28 cellular contexts compared by ENCODE assay signal in genomic region chrX:115598556-115598955, GRCh38.
"Had no signal": no experiment of that assay in that cellular context is flagged by ENCODE, and none has a peak within 500 bp of the region (broad histone marks: within the 10 kb centered on the region; RNA-seq: fewer than 3 reads in every experiment).

No MANE protein-coding gene starts in this region.

- H3K27me3 Mint-ChIP-seq: activated CD4-positive, alpha-beta memory T cell treated with anti-CD3 and anti-CD28 coated beads, Interleukin-2, amount 10 ng/mL, durations not matched to agents 7 days and 5 days; activated CD4-positive, alpha-beta T cell treated with anti-CD3 and anti-CD28 coated beads, Interleukin-2, amount 10 ng/mL, durations not matched to agents 24 days and 14 days; activated naive CD8-positive, alpha-beta T cell treated with anti-CD3 and anti-CD28 coated beads, Interleukin-2, amount 50 U/mL, for 24 hours had no signal

- H3K27ac ChIP-seq: esophagus muscularis mucosa, lower lobe of right lung, prostate gland, skin epidermis, vagina had no signal

- DNase-seq: activated CD4-positive, alpha-beta memory T cell treated with anti-CD3 and anti-CD28 coated beads, Interleukin-2, amount 10 ng/mL, durations not matched to agents 7 days and 5 days; activated CD4-positive, alpha-beta T cell treated with anti-CD3 and anti-CD28 coated beads, Interleukin-2, amount 10 ng/mL, durations not matched to agents 24 days and 14 days; activated CD4-positive, CD25-positive, alpha-beta regulatory T cell treated with anti-CD3 and anti-CD28 coated beads, Interleukin-2, amount 50 U/mL, for 72 hours; activated CD8-positive, alpha-beta memory T cell treated with anti-CD3 and anti-CD28 coated beads, Interleukin-2, amount 50 U/mL, for 48 hours; activated gamma-delta T cell treated with Interleukin-2 at 50 U/mL for 16 hours; activated naive CD4-positive, alpha-beta T cell treated with anti-CD3 and anti-CD28 coated beads, Interleukin-2, amount 50 U/mL, for 16 hours; activated naive CD8-positive, alpha-beta T cell treated with anti-CD3 and anti-CD28 coated beads, Interleukin-2, amount 50 U/mL, for 24 hours; activated T-cell treated with anti-CD3 and anti-CD28 coated beads, Interleukin-2, amount 50 U/mL, for 24 hours; amygdala; cerebellar nuclear complex; cortex of kidney; kidney glomerular epithelial cell; lower lobe of right lung; mesendoderm; mucosa of descending colon; retina; stimulated activated CD4-positive, alpha-beta T cell treated with anti-CD3 and anti-CD28 coated beads, Interleukin-2, amount 100 ng/mL, for 24 hours; stimulated activated naive CD4-positive, alpha-beta T cell; trophoblast cell had no signal

- H3K4me3 Mint-ChIP-seq: activated CD4-positive, alpha-beta memory T cell treated with anti-CD3 and anti-CD28 coated beads, Interleukin-2, amount 10 ng/mL, durations not matched to agents 7 days and 5 days; activated CD4-positive, alpha-beta T cell treated with anti-CD3 and anti-CD28 coated beads, Interleukin-2, amount 10 ng/mL, durations not matched to agents 24 days and 14 days; activated naive CD8-positive, alpha-beta T cell treated with anti-CD3 and anti-CD28 coated beads, Interleukin-2, amount 50 U/mL, for 24 hours; activated T-cell treated with anti-CD3 and anti-CD28 coated beads, Interleukin-2, amount 50 U/mL, for 24 hours; activated T-helper 17 cell treated with anti-CD3 and anti-CD28 coated beads, Interleukin-2, amount 50 U/mL, for 72 hours; natural killer cell treated with Interleukin-12 subunit alpha and Interleukin-12 subunit beta and Interleukin-15 and Interleukin-18, amount 100 ng/mL, for 72 hours; T-helper 1 cell treated with Interleukin-12 subunit alpha and Interleukin-12 subunit beta and Interleukin-4 antibody, amounts not matched to agents 30 μg/mL and 1 μg/mL, for 36 hours had no signal

- H3K4me1 Mint-ChIP-seq: activated CD4-positive, alpha-beta memory T cell treated with anti-CD3 and anti-CD28 coated beads, Interleukin-2, amount 10 ng/mL, durations not matched to agents 7 days and 5 days; activated CD4-positive, alpha-beta T cell treated with anti-CD3 and anti-CD28 coated beads, Interleukin-2, amount 10 ng/mL, durations not matched to agents 24 days and 14 days; activated naive CD8-positive, alpha-beta T cell treated with anti-CD3 and anti-CD28 coated beads, Interleukin-2, amount 50 U/mL, for 24 hours; activated T-helper 17 cell treated with anti-CD3 and anti-CD28 coated beads, Interleukin-2, amount 50 U/mL, for 72 hours had no signal

- H3K36me3 ChIP-seq: esophagus muscularis mucosa, lower lobe of right lung, prostate gland, vagina had no signal

- H3K9me3 ChIP-seq: esophagus muscularis mucosa, lower lobe of right lung, mucosa of descending colon, prostate gland, vagina had no signal

- ATAC-seq: activated naive CD8-positive, alpha-beta T cell treated with anti-CD3 and anti-CD28 coated beads, Interleukin-2, amount 50 U/mL, for 24 hours; activated T-helper 17 cell treated with anti-CD3 and anti-CD28 coated beads, Interleukin-2, amount 50 U/mL, for 72 hours; left lobe of liver; lower lobe of right lung; mucosa of descending colon; natural killer cell treated with Interleukin-12 subunit alpha and Interleukin-12 subunit beta and Interleukin-15 and Interleukin-18, amount 100 ng/mL, for 72 hours; sciatic nerve had no signal

- H3K4me3 ChIP-seq: esophagus muscularis mucosa, lower lobe of right lung, mucosa of descending colon, prostate gland, skin epidermis, vagina had no signal

- H3K27me3 ChIP-seq: vagina had no signal

- H3K27ac Mint-ChIP-seq: activated CD4-positive, alpha-beta memory T cell treated with anti-CD3 and anti-CD28 coated beads, Interleukin-2, amount 10 ng/mL, durations not matched to agents 7 days and 5 days; activated CD4-positive, alpha-beta T cell treated with anti-CD3 and anti-CD28 coated beads, Interleukin-2, amount 10 ng/mL, durations not matched to agents 24 days and 14 days; activated naive CD8-positive, alpha-beta T cell treated with anti-CD3 and anti-CD28 coated beads, Interleukin-2, amount 50 U/mL, for 24 hours; activated T-cell treated with anti-CD3 and anti-CD28 coated beads, Interleukin-2, amount 50 U/mL, for 24 hours; activated T-helper 17 cell treated with anti-CD3 and anti-CD28 coated beads, Interleukin-2, amount 50 U/mL, for 72 hours; natural killer cell treated with Interleukin-12 subunit alpha and Interleukin-12 subunit beta and Interleukin-15 and Interleukin-18, amount 100 ng/mL, for 72 hours; T-helper 1 cell treated with Interleukin-12 subunit alpha and Interleukin-12 subunit beta and Interleukin-4 antibody, amounts not matched to agents 30 μg/mL and 1 μg/mL, for 36 hours had no signal

- H3K36me3 Mint-ChIP-seq: natural killer cell treated with Interleukin-12 subunit alpha and Interleukin-12 subunit beta and Interleukin-15 and Interleukin-18, amount 100 ng/mL, for 72 hours had no signal

- H3K9me3 Mint-ChIP-seq: activated CD4-positive, alpha-beta memory T cell treated with anti-CD3 and anti-CD28 coated beads, Interleukin-2, amount 10 ng/mL, durations not matched to agents 7 days and 5 days; activated CD4-positive, alpha-beta T cell treated with anti-CD3 and anti-CD28 coated beads, Interleukin-2, amount 10 ng/mL, durations not matched to agents 24 days and 14 days; activated naive CD8-positive, alpha-beta T cell treated with anti-CD3 and anti-CD28 coated beads, Interleukin-2, amount 50 U/mL, for 24 hours; activated T-cell treated with anti-CD3 and anti-CD28 coated beads, Interleukin-2, amount 50 U/mL, for 24 hours; activated T-helper 17 cell treated with anti-CD3 and anti-CD28 coated beads, Interleukin-2, amount 50 U/mL, for 72 hours; natural killer cell treated with Interleukin-12 subunit alpha and Interleukin-12 subunit beta and Interleukin-15 and Interleukin-18, amount 100 ng/mL, for 72 hours; T-helper 1 cell treated with Interleukin-12 subunit alpha and Interleukin-12 subunit beta and Interleukin-4 antibody, amounts not matched to agents 30 μg/mL and 1 μg/mL, for 36 hours had no signal

- H3K4me1 ChIP-seq: prostate gland had no signal
